8 cellular contexts compared by ENCODE assay signal in genomic region chr15:65286704-65287514, GRCh38. TPM values are rescaled to one million over a fixed set of nuclear protein-coding genes. Genes with fewer than 3 reads are reported as not detected.
DNase-seq lines count a peak whose midpoint lies in the region; ATAC-seq, FAIRE-seq and TF ChIP-seq lines count a peak whose summit lies in the region.

Gene PARP16, minus strand, starts transcription at chr15:65286883. Its CDS starts 457 bp downstream, at chr15:65286426.

- peak within 1 kb of the TSS; percentile 82 for H3K27ac Mint-ChIP-seq in activated naive CD8-positive, alpha-beta T cell treated with anti-CD3 and anti-CD28 coated beads for 36 hours
- H3K27ac Mint-ChIP-seq in type B pancreatic cell, result peak within 1 kb of the TSS; percentile 86

- TF ChIP-seq POLR2A in GM12891 (IDR thresholded peaks at IDR 0.05; ENCODE audit: low read depth, low read length), result 0 out of 2 replicates have a peak, but pooled peaks have one; percentile 43

- H3K9ac ChIP-seq in SU-DHL-6 (ENCODE audit: low read length), result peak within 1 kb of the TSS; percentile 74

- no peaks in the 10 kb centered on the region for H3K79me2 ChIP-seq in SU-DHL-6 (ENCODE audit: insufficient read depth, low read length)

- H3K27ac ChIP-seq in SU-DHL-6 (ENCODE audit: low read depth, low read length) (peak within 1 kb of the TSS; percentile 55), cardiac muscle cell (peak within 1 kb of the TSS; percentile 79)

- H3K36me3 Mint-ChIP-seq in activated naive CD8-positive, alpha-beta T cell treated with anti-CD3 and anti-CD28 coated beads for 36 hours, result peaks cover 11% of the 10 kb centered on the region
- H3K36me3 Mint-ChIP-seq in type B pancreatic cell, result peaks cover 5% of the 10 kb centered on the region

- no peaks in the 10 kb centered on the region for H3K9me2 ChIP-seq in SU-DHL-6 (replicated peaks; ENCODE audit: insufficient read depth, low read length)

- peak; percentile 97 for FAIRE-seq in GM12891 (lab: Jason Lieb, UNC)

- H3K4me1 ChIP-seq in cardiac muscle cell (ENCODE audit: low read depth), result peaks cover 8% of the 10 kb centered on the region

- ATAC-seq in HG02759 (IDR thresholded peaks at IDR 0.05; ENCODE audit: unreplicated experiment), result peak; percentile 95

- peak within 1 kb of the TSS; percentile 85 for H3K4me3 Mint-ChIP-seq in activated naive CD8-positive, alpha-beta T cell treated with anti-CD3 and anti-CD28 coated beads for 36 hours
- H3K4me3 Mint-ChIP-seq in type B pancreatic cell, result peak within 1 kb of the TSS; percentile 91

- H2AFZ ChIP-seq in SU-DHL-6 (ENCODE audit: low read depth, low read length, severe bottlenecking), result peak within 1 kb of the TSS; percentile 92

- H3F3A ChIP-seq in SU-DHL-6 (ENCODE audit: insufficient read depth), result 0 out of 2 replicates have a peak, but pooled peaks cover 7% of the 10 kb centered on the region

- peak within 1 kb of the TSS; percentile 62 for H3K4me3 ChIP-seq in SU-DHL-6 (ENCODE audit: insufficient read depth, low read length, poor library complexity, severe bottlenecking)
- peak within 1 kb of the TSS; percentile 36 for H3K4me3 ChIP-seq in cardiac muscle cell

- TF ChIP-seq CTCF in SU-DHL-6 (IDR thresholded peaks at IDR 0.05; ENCODE audit: insufficient read depth, low read length, poor library complexity, severe bottlenecking), result no peak
- peak; percentile 32 for TF ChIP-seq CTCF in cardiac muscle cell (IDR thresholded peaks at IDR 0.05; ENCODE audit: low read depth, low read length)
- TF ChIP-seq CTCF in type B pancreatic cell (conservative IDR thresholded peaks at IDR 0.05), result peak; percentile 50

- H3K36me3 ChIP-seq in SU-DHL-6 (ENCODE audit: low read length) (no peaks in the 10 kb centered on the region), cardiac muscle cell (no peaks in the 10 kb centered on the region)

- no peaks in the 10 kb centered on the region for H4K20me1 ChIP-seq in SU-DHL-6 (ENCODE audit: low read depth, low read length)

- H3K27me3 ChIP-seq in SU-DHL-6 (ENCODE audit: low read length) (no peaks in the 10 kb centered on the region), cardiac muscle cell (no peaks in the 10 kb centered on the region)

- DNase-seq in GM12891 (ENCODE audit: insufficient read length, low spot score), result peak; percentile 85
- DNase-seq in NCI-H1105 treated with DMSO at 0.1 percent for 48 hours (lab: John Stamatoyannopoulos, UW), result peak; percentile 97
- DNase-seq in activated naive CD8-positive, alpha-beta T cell treated with anti-CD3 and anti-CD28 coated beads for 36 hours, result peak; percentile 96
- peak; percentile 89 to 96 for DNase-seq in cardiac muscle cell (ENCODE audit: low read depth in 1 of 2, low spot score in 1 of 2)
- DNase-seq in pons (ENCODE audit: low spot score), result peak; percentile 80
- peak; percentile 92 for DNase-seq in type B pancreatic cell (ENCODE audit: extremely low spot score, unreplicated experiment)

- H3K4me2 ChIP-seq in SU-DHL-6 (ENCODE audit: low read depth, low read length, poor library complexity, severe bottlenecking), result peak within 1 kb of the TSS; percentile 90

- no peaks in the 10 kb centered on the region for H3K27me3 Mint-ChIP-seq in activated naive CD8-positive, alpha-beta T cell treated with anti-CD3 and anti-CD28 coated beads for 36 hours
- H3K27me3 Mint-ChIP-seq in type B pancreatic cell, result no peaks in the 10 kb centered on the region

- H3K9me3 Mint-ChIP-seq in activated naive CD8-positive, alpha-beta T cell treated with anti-CD3 and anti-CD28 coated beads for 36 hours, result no peaks in the 10 kb centered on the region
- H3K9me3 Mint-ChIP-seq in type B pancreatic cell, result no peaks in the 10 kb centered on the region

- H3K9me3 ChIP-seq in SU-DHL-6 (ENCODE audit: insufficient read depth, low read length) (no peaks in the 10 kb centered on the region), cardiac muscle cell (ENCODE audit: low read depth) (no peaks in the 10 kb centered on the region)

- H3K4me1 Mint-ChIP-seq in activated naive CD8-positive, alpha-beta T cell treated with anti-CD3 and anti-CD28 coated beads for 36 hours, result peaks cover 26% of the 10 kb centered on the region
- H3K4me1 Mint-ChIP-seq in type B pancreatic cell (ENCODE audit: unreplicated experiment), result peaks cover 22% of the 10 kb centered on the region

TF ChIP-seq in GM12891, 5 proteins besides CTCF, POLR2A, EP300 and RAD21:
- TF ChIP-seq POLR2AphosphoS5 (IDR thresholded peaks at IDR 0.05; ENCODE audit: low read depth, low read length) (no peak; the same call in 1 of the 2 replicates), PAX5 (IDR thresholded peaks at IDR 0.05; ENCODE audit: insufficient read depth, low read length, severe bottlenecking) (no peak), TAF1 (IDR thresholded peaks at IDR 0.05; ENCODE audit: low read depth, low read length) (no peak), SPI1 (IDR thresholded peaks at IDR 0.05; ENCODE audit: low read depth, low read length) (no peak), POU2F2 (IDR thresholded peaks at IDR 0.05; ENCODE audit: low read depth, low read length) (no peak)

RNA-seq across cellular contexts. Expression of gene PARP16, which starts in this region (rescaled TPM):
- polyA plus RNA-seq in GM12891 (2012; ENCODE audit: low read depth, missing spikeins), result 9.5 TPM
- 10 to 100 TPM; 15.5 to 16.4 TPM for total RNA-seq in activated naive CD8-positive, alpha-beta T cell treated with anti-CD3 and anti-CD28 coated beads for 36 hours
- 13.3 and 14.2 TPM in 2 replicates for total RNA-seq in cardiac muscle cell
- polyA plus RNA-seq in cardiac muscle cell, result 16.9 and 24.4 TPM in 2 replicates
- 8.0 and 12.7 TPM in 2 replicates for total RNA-seq in type B pancreatic cell (ENCODE audit: low replicate concordance)

Comparison
In these comparisons a context has a peak if more than half of its experiments do, and no peak if none do; other contexts are left out.
1. Peak in every context shown above with its lines: DNase-seq, ATAC-seq, H3K4me3 ChIP-seq and H3K27ac ChIP-seq.